ENCODE assay signal across 39 cellular contexts in genomic region chr1:227363825-227364224, GRCh38.
"Had no signal": no experiment of that assay in that cellular context is flagged by ENCODE, and none has a peak within 500 bp of the region (broad histone marks: within the 10 kb centered on the region; RNA-seq: fewer than 3 reads in every experiment).

No MANE protein-coding gene starts in this region.

- H3K4me3 ChIP-seq: adrenal gland, ascending aorta, body of pancreas, breast epithelium, cardiac muscle cell had no signal

- ATAC-seq: activated naive CD4-positive, alpha-beta T cell treated with anti-CD3 and anti-CD28 coated beads, Interleukin-2, amount 50 U/mL, for 72 hours; activated naive CD8-positive, alpha-beta T cell treated with anti-CD3 and anti-CD28 coated beads, Interleukin-2, amount 50 U/mL, for 24 hours; activated T-cell treated with anti-CD3 and anti-CD28 coated beads, Interleukin-2, amount 50 U/mL, for 4 hours; activated T-cell treated with anti-CD3 and anti-CD28 coated beads, Interleukin-2, amount 50 U/mL, for 72 hours; activated T-helper 17 cell treated with anti-CD3 and anti-CD28 coated beads, Interleukin-2, amount 50 U/mL, for 72 hours; body of pancreas had no signal

- H3K4me1 ChIP-seq: adrenal gland, ascending aorta, body of pancreas, breast epithelium had no signal

- FAIRE-seq: astrocyte, bronchial epithelial cell, colon had no signal

- H3K9me3 Mint-ChIP-seq: activated naive CD4-positive, alpha-beta T cell treated with anti-CD3 and anti-CD28 coated beads for 36 hours; activated naive CD4-positive, alpha-beta T cell treated with anti-CD3 and anti-CD28 coated beads, Interleukin-2, amount 10 ng/mL, durations not matched to agents 7 days and 5 days; activated naive CD4-positive, alpha-beta T cell treated with anti-CD3 and anti-CD28 coated beads, Interleukin-2, amount 50 U/mL, for 24 hours; activated naive CD4-positive, alpha-beta T cell treated with anti-CD3 and anti-CD28 coated beads, Interleukin-2, amount 50 U/mL, for 72 hours; activated naive CD8-positive, alpha-beta T cell treated with anti-CD3 and anti-CD28 coated beads for 36 hours; activated naive CD8-positive, alpha-beta T cell treated with anti-CD3 and anti-CD28 coated beads, Interleukin-2, amount 10 ng/mL, durations not matched to agents 7 days and 5 days; activated naive CD8-positive, alpha-beta T cell treated with anti-CD3 and anti-CD28 coated beads, Interleukin-2, amount 50 U/mL, for 24 hours; activated T-cell treated with anti-CD3 and anti-CD28 coated beads, Interleukin-2, amount 50 U/mL, for 4 hours; activated T-cell treated with anti-CD3 and anti-CD28 coated beads, Interleukin-2, amount 50 U/mL, for 72 hours; activated T-helper 1 cell treated with anti-CD3 and anti-CD28 coated beads, Interleukin-12 subunit alpha, Interleukin-12 subunit beta, Interleukin-2, Interleukin-4 antibody, amounts not matched to agents 30 ng/mL and 10 ng/mL and 1 ng/mL, durations not matched to agents 14 hours and 24 hours and 36 hours; activated T-helper 17 cell treated with anti-CD3 and anti-CD28 coated beads, Interleukin-2, amount 50 U/mL, for 72 hours; activated T-helper 2 cell treated with anti-CD3 and anti-CD28 coated beads, Interferon-gamma antibody, Interleukin-2, Interleukin-4, amounts not matched to agents 10 μg/mL and 5 μg/mL and 100 μg/mL, durations not matched to agents 14 hours and 24 hours and 36 hours; central memory CD8-positive, alpha-beta T cell had no signal

- H3K4me1 Mint-ChIP-seq: activated naive CD4-positive, alpha-beta T cell treated with anti-CD3 and anti-CD28 coated beads, Interleukin-2, amount 10 ng/mL, durations not matched to agents 7 days and 5 days; activated naive CD4-positive, alpha-beta T cell treated with anti-CD3 and anti-CD28 coated beads, Interleukin-2, amount 50 U/mL, for 24 hours; activated naive CD8-positive, alpha-beta T cell treated with anti-CD3 and anti-CD28 coated beads for 36 hours; activated naive CD8-positive, alpha-beta T cell treated with anti-CD3 and anti-CD28 coated beads, Interleukin-2, amount 10 ng/mL, durations not matched to agents 7 days and 5 days; activated naive CD8-positive, alpha-beta T cell treated with anti-CD3 and anti-CD28 coated beads, Interleukin-2, amount 50 U/mL, for 24 hours; activated T-helper 17 cell treated with anti-CD3 and anti-CD28 coated beads, Interleukin-2, amount 50 U/mL, for 72 hours; central memory CD8-positive, alpha-beta T cell had no signal

- H3K27ac Mint-ChIP-seq: activated naive CD4-positive, alpha-beta T cell treated with anti-CD3 and anti-CD28 coated beads for 36 hours; activated naive CD4-positive, alpha-beta T cell treated with anti-CD3 and anti-CD28 coated beads, Interleukin-2, amount 10 ng/mL, durations not matched to agents 7 days and 5 days; activated naive CD4-positive, alpha-beta T cell treated with anti-CD3 and anti-CD28 coated beads, Interleukin-2, amount 50 U/mL, for 24 hours; activated naive CD4-positive, alpha-beta T cell treated with anti-CD3 and anti-CD28 coated beads, Interleukin-2, amount 50 U/mL, for 72 hours; activated naive CD8-positive, alpha-beta T cell; activated naive CD8-positive, alpha-beta T cell treated with anti-CD3 and anti-CD28 coated beads for 36 hours; activated naive CD8-positive, alpha-beta T cell treated with anti-CD3 and anti-CD28 coated beads, Interleukin-2, amount 10 ng/mL, durations not matched to agents 7 days and 5 days; activated naive CD8-positive, alpha-beta T cell treated with anti-CD3 and anti-CD28 coated beads, Interleukin-2, amount 50 U/mL, for 24 hours; activated T-cell treated with anti-CD3 and anti-CD28 coated beads, Interleukin-2, amount 50 U/mL, for 72 hours; activated T-helper 1 cell treated with anti-CD3 and anti-CD28 coated beads, Interleukin-12 subunit alpha, Interleukin-12 subunit beta, Interleukin-2, Interleukin-4 antibody, amounts not matched to agents 30 ng/mL and 10 ng/mL and 1 ng/mL, durations not matched to agents 14 hours and 24 hours and 36 hours; activated T-helper 17 cell treated with anti-CD3 and anti-CD28 coated beads, Interleukin-2, amount 50 U/mL, for 72 hours; activated T-helper 2 cell treated with anti-CD3 and anti-CD28 coated beads, Interferon-gamma antibody, Interleukin-2, Interleukin-4, amounts not matched to agents 10 μg/mL and 5 μg/mL and 100 μg/mL, durations not matched to agents 14 hours and 24 hours and 36 hours; brain had no signal

- H3K27me3 Mint-ChIP-seq: activated naive CD4-positive, alpha-beta T cell treated with anti-CD3 and anti-CD28 coated beads, Interleukin-2, amount 10 ng/mL, durations not matched to agents 7 days and 5 days; activated naive CD8-positive, alpha-beta T cell treated with anti-CD3 and anti-CD28 coated beads, Interleukin-2, amount 10 ng/mL, durations not matched to agents 7 days and 5 days had no signal

- H3K4me3 Mint-ChIP-seq: activated naive CD4-positive, alpha-beta T cell treated with anti-CD3 and anti-CD28 coated beads for 36 hours; activated naive CD4-positive, alpha-beta T cell treated with anti-CD3 and anti-CD28 coated beads, Interleukin-2, amount 10 ng/mL, durations not matched to agents 7 days and 5 days; activated naive CD4-positive, alpha-beta T cell treated with anti-CD3 and anti-CD28 coated beads, Interleukin-2, amount 50 U/mL, for 24 hours; activated naive CD8-positive, alpha-beta T cell; activated naive CD8-positive, alpha-beta T cell treated with anti-CD3 and anti-CD28 coated beads for 36 hours; activated naive CD8-positive, alpha-beta T cell treated with anti-CD3 and anti-CD28 coated beads, Interleukin-2, amount 10 ng/mL, durations not matched to agents 7 days and 5 days; activated naive CD8-positive, alpha-beta T cell treated with anti-CD3 and anti-CD28 coated beads, Interleukin-2, amount 50 U/mL, for 24 hours; activated T-cell treated with anti-CD3 and anti-CD28 coated beads, Interleukin-2, amount 50 U/mL, for 4 hours; activated T-cell treated with anti-CD3 and anti-CD28 coated beads, Interleukin-2, amount 50 U/mL, for 72 hours; activated T-helper 1 cell treated with anti-CD3 and anti-CD28 coated beads, Interleukin-12 subunit alpha, Interleukin-12 subunit beta, Interleukin-2, Interleukin-4 antibody, amounts not matched to agents 30 ng/mL and 10 ng/mL and 1 ng/mL, durations not matched to agents 14 hours and 24 hours and 36 hours; activated T-helper 17 cell treated with anti-CD3 and anti-CD28 coated beads, Interleukin-2, amount 50 U/mL, for 72 hours; brain; central memory CD8-positive, alpha-beta T cell had no signal

- H3K36me3 Mint-ChIP-seq: activated naive CD4-positive, alpha-beta T cell treated with anti-CD3 and anti-CD28 coated beads, Interleukin-2, amount 10 ng/mL, durations not matched to agents 7 days and 5 days; activated naive CD4-positive, alpha-beta T cell treated with anti-CD3 and anti-CD28 coated beads, Interleukin-2, amount 50 U/mL, for 24 hours; activated naive CD4-positive, alpha-beta T cell treated with anti-CD3 and anti-CD28 coated beads, Interleukin-2, amount 50 U/mL, for 72 hours; activated naive CD8-positive, alpha-beta T cell; activated naive CD8-positive, alpha-beta T cell treated with anti-CD3 and anti-CD28 coated beads for 36 hours; activated naive CD8-positive, alpha-beta T cell treated with anti-CD3 and anti-CD28 coated beads, Interleukin-2, amount 10 ng/mL, durations not matched to agents 7 days and 5 days; brain had no signal

- DNase-seq: activated effector memory CD4-positive, alpha-beta T cell treated with anti-CD3 and anti-CD28 coated beads, Interleukin-2, amount 50 U/mL, for 16 hours; activated effector memory CD4-positive, alpha-beta T cell treated with Interleukin-2 at 50 U/mL for 16 hours; activated gamma-delta T cell; activated gamma-delta T cell treated with Interleukin-2 at 50 U/mL for 16 hours; activated naive CD4-positive, alpha-beta T cell; activated naive CD4-positive, alpha-beta T cell treated with anti-CD3 and anti-CD28 coated beads for 36 hours; activated naive CD4-positive, alpha-beta T cell treated with anti-CD3 and anti-CD28 coated beads, Interleukin-2, amount 10 ng/mL, durations not matched to agents 7 days and 5 days; activated naive CD4-positive, alpha-beta T cell treated with anti-CD3 and anti-CD28 coated beads, Interleukin-2, amount 50 U/mL, for 16 hours; activated naive CD4-positive, alpha-beta T cell treated with Interleukin-2 at 50 U/mL for 16 hours; activated naive CD8-positive, alpha-beta T cell treated with anti-CD3 and anti-CD28 coated beads for 36 hours; activated naive CD8-positive, alpha-beta T cell treated with anti-CD3 and anti-CD28 coated beads, Interleukin-2, amount 10 ng/mL, durations not matched to agents 7 days and 5 days; activated naive CD8-positive, alpha-beta T cell treated with anti-CD3 and anti-CD28 coated beads, Interleukin-2, amount 50 U/mL, for 24 hours; activated T-cell treated with anti-CD3 and anti-CD28 coated beads, Interleukin-2, amount 50 U/mL, for 4 hours; activated T-cell treated with anti-CD3 and anti-CD28 coated beads, Interleukin-2, amount 50 U/mL, for 48 hours; activated T-cell treated with anti-CD3 and anti-CD28 coated beads, Interleukin-2, amount 50 U/mL, for 72 hours; adrenal gland; amniotic stem cell; amygdala; anterior cingulate cortex; aorta; body of pancreas; brain microvascular endothelial cell; caudate nucleus; central memory CD4-positive, alpha-beta T cell; cerebellar nuclear complex had no signal

- H3K27ac ChIP-seq: adrenal gland, ascending aorta, body of pancreas, brain microvascular endothelial cell, breast epithelium, cardiac muscle cell had no signal

- H3K9me3 ChIP-seq: adrenal gland, ascending aorta, body of pancreas, breast epithelium had no signal

- H3K27me3 ChIP-seq: adrenal gland, ascending aorta, body of pancreas, brain microvascular endothelial cell, breast epithelium, cardiac muscle cell had no signal

- H3K36me3 ChIP-seq: adrenal gland, ascending aorta, brain microvascular endothelial cell, breast epithelium, cardiac muscle cell had no signal
